ENCODE assay signal across 25 cellular contexts in the genomic region with DNA sequence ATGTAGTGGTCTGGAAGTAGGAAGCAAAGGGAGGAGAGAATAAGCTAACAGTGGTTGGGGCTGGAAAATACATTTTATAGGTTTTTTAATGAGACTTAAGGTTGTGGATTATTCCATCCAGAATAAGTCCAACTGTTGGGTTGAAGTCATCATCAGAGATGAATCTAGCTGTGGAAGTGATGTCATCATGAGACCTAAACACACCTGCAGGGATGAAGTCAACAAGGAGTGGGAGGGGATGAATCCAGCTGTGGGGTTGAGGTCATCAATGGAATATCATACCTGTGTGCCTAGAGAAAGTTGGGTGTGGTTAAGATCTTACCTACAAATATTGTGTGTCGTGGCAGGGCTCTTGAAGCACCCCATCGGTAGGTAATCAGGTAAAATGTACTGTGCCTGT.
"Had no signal": no experiment of that assay in that cellular context is flagged by ENCODE, and none has a peak within 500 bp of the region (broad histone marks: within the 10 kb centered on the region; RNA-seq: fewer than 3 reads in every experiment).

No MANE protein-coding gene starts in this region.

- H3K27ac Mint-ChIP-seq: immature natural killer cell; natural killer cell treated with Interleukin-12 subunit alpha and Interleukin-12 subunit beta and Interleukin-15 and Interleukin-18, amount 100 ng/mL, for 72 hours; neural progenitor cell; progenitor cell of endocrine pancreas had no signal

- H3K4me1 Mint-ChIP-seq: immature natural killer cell had no signal

- H3K36me3 ChIP-seq: esophagus squamous epithelium, left ventricle myocardium inferior, lower lobe of right lung, neural progenitor cell, ovary, suprapubic skin, thyroid gland, upper lobe of left lung, uterus had no signal

- DNase-seq: dorsolateral prefrontal cortex; effector memory CD4-positive, alpha-beta T cell; esophagus squamous epithelium; foreskin fibroblast; immature natural killer cell; kidney; left cardiac atrium; left ventricle myocardium inferior; lower lobe of right lung; mesenchymal stem cell; midbrain; nucleus accumbens; ovary; right cardiac atrium; stimulated activated CD4-positive, alpha-beta T cell treated with anti-CD3 and anti-CD28 coated beads, Interleukin-2, amount 100 ng/mL, for 48 hours; stimulated activated naive CD8-positive, alpha-beta T cell treated with anti-CD3 and anti-CD28 coated beads, Interleukin-15, Interleukin-2, amounts not matched to agents 100 U/mL and 50 U/mL, for 24 hours; thyroid gland; upper lobe of left lung; uterus had no signal

- H3K27me3 ChIP-seq: dorsolateral prefrontal cortex, esophagus squamous epithelium, neural progenitor cell, ovary, suprapubic skin, thyroid gland, upper lobe of left lung, uterus had no signal

- H3K27me3 Mint-ChIP-seq: natural killer cell treated with Interleukin-12 subunit alpha and Interleukin-12 subunit beta and Interleukin-15 and Interleukin-18, amount 100 ng/mL, for 72 hours had no signal

- H3K9ac ChIP-seq: neural progenitor cell had no signal

- H2AFZ ChIP-seq: neural progenitor cell had no signal

- H3K9me3 Mint-ChIP-seq: neural progenitor cell had no signal

- H3K9me3 ChIP-seq: esophagus squamous epithelium, left ventricle myocardium inferior, lower lobe of right lung, ovary, suprapubic skin, thyroid gland, upper lobe of left lung, uterus had no signal

- H3K4me2 ChIP-seq: neural progenitor cell, smooth muscle cell had no signal

- ATAC-seq: left cardiac atrium; lower lobe of right lung; natural killer cell treated with Interleukin-12 subunit alpha and Interleukin-12 subunit beta and Interleukin-15 and Interleukin-18, amount 100 ng/mL, for 72 hours; right cardiac atrium; stimulated activated naive CD8-positive, alpha-beta T cell treated with anti-CD3 and anti-CD28 coated beads, Interleukin-15, Interleukin-2, amounts not matched to agents 100 U/mL and 50 U/mL, for 24 hours had no signal

- H3K27ac ChIP-seq: coronary artery, dorsolateral prefrontal cortex, esophagus squamous epithelium, left ventricle myocardium inferior, lower lobe of right lung, neural progenitor cell, ovary, suprapubic skin, thyroid gland, upper lobe of left lung, uterus had no signal

- H3K4me3 Mint-ChIP-seq: immature natural killer cell; natural killer cell treated with Interleukin-12 subunit alpha and Interleukin-12 subunit beta and Interleukin-15 and Interleukin-18, amount 100 ng/mL, for 72 hours; neural progenitor cell had no signal

- H3K36me3 Mint-ChIP-seq: immature natural killer cell had no signal

- H3K4me1 ChIP-seq: esophagus squamous epithelium, left ventricle myocardium inferior, lower lobe of right lung, neural progenitor cell, suprapubic skin, upper lobe of left lung, uterus had no signal

- H3K4me3 ChIP-seq: coronary artery, dorsolateral prefrontal cortex, esophagus squamous epithelium, left ventricle myocardium inferior, lower lobe of right lung, neural progenitor cell, ovary, smooth muscle cell, suprapubic skin, thyroid gland, upper lobe of left lung, uterus had no signal
